In the genomic region with DNA sequence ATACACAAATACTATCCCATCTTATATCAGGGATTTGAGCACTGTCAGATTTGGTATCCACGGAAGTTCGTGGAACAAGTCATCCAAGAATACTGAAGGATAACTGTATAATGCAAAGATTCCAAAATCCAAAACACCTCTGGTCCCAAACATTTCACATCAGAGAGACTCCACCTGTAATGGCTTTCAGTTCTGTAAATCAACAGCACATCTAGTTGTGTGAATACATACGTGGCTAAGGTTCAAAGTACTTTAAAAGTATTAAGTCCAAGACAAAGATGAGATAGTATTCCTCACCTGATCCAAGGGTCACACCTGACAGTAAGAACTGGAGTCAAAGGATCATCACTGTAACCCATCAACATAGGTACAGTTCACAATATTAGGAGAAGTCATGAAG, we compare ENCODE assay signal across 22 cellular contexts. TPM values are rescaled to one million over a fixed set of nuclear protein-coding genes. Genes with fewer than 3 reads are reported as not detected.
DNase-seq lines count a peak whose midpoint lies in the region; ATAC-seq and TF ChIP-seq lines count a peak whose summit lies in the region.
"Had no signal": no experiment of that assay in that cellular context is flagged by ENCODE, and none has a peak within 500 bp of the region (broad histone marks: within the 10 kb centered on the region; RNA-seq: fewer than 3 reads in every experiment).

No MANE protein-coding gene starts in this region.

- no peaks in the 10 kb centered on the region for H3K27me3 ChIP-seq in adrenal gland
- H3K27me3 ChIP-seq: ascending aorta; BLaER1 treated with 17β-estradiol and CSF1 and Interleukin-3, amounts not matched to agents 10 nM and 100 nM; upper lobe of right lung had no signal

- H3K4me1 Mint-ChIP-seq in stimulated activated naive CD8-positive, alpha-beta T cell treated with anti-CD3 and anti-CD28 coated beads, Interleukin-15, Interleukin-2, amounts not matched to agents 100 ng/mL and 50 ng/mL, for 24 hours (ENCODE audit: low read depth), result peaks cover 96% of the 10 kb centered on the region

- WGBS in adrenal gland, 4 donors, result 73 to 79% (median 74%) methylated on average over 3 of the region's 3 CpGs

- peaks cover 35 to 74% of the 10 kb centered on the region in 2 donors for H3K4me1 ChIP-seq in adrenal gland (replicated peaks in 1 of 2)
- peaks cover 15% of the 10 kb centered on the region for H3K4me1 ChIP-seq in mucosa of descending colon (ENCODE audit: low read depth)

- H3K36me3 ChIP-seq in adrenal gland (replicated peaks in 1 of 2), result no peaks in the 10 kb centered on the region
- no peaks in the 10 kb centered on the region for H3K36me3 ChIP-seq in mucosa of descending colon (ENCODE audit: low read depth)
- H3K36me3 ChIP-seq: ascending aorta, upper lobe of right lung had no signal

- H3K9me3 ChIP-seq in adrenal gland (replicated peaks in 1 of 3), result no peaks in the 10 kb centered on the region
- no peaks in the 10 kb centered on the region for H3K9me3 ChIP-seq in mucosa of descending colon
- H3K9me3 ChIP-seq: ascending aorta, upper lobe of right lung had no signal

- H3K27ac Mint-ChIP-seq in stimulated activated naive CD8-positive, alpha-beta T cell treated with anti-CD3 and anti-CD28 coated beads, Interleukin-15, Interleukin-2, amounts not matched to agents 100 ng/mL and 50 ng/mL, for 24 hours, result peak overlapping the region; percentile 2

- TF ChIP-seq CTCF in adrenal gland (IDR thresholded peaks at IDR 0.05), result no peak
- no peak for TF ChIP-seq CTCF in mucosa of descending colon (IDR thresholded peaks at IDR 0.05)

- no peaks in the 10 kb centered on the region for H3K9me3 Mint-ChIP-seq in stimulated activated naive CD8-positive, alpha-beta T cell treated with anti-CD3 and anti-CD28 coated beads, Interleukin-15, Interleukin-2, amounts not matched to agents 100 ng/mL and 50 ng/mL, for 24 hours
- H3K9me3 Mint-ChIP-seq: activated CD4-positive, alpha-beta memory T cell treated with anti-CD3 and anti-CD28 coated beads for 36 hours; nephron; WTC11 had no signal

- ATAC-seq in stimulated activated naive CD8-positive, alpha-beta T cell treated with anti-CD3 and anti-CD28 coated beads, Interleukin-15, Interleukin-2, amounts not matched to agents 100 U/mL and 50 U/mL, for 24 hours, result no peak
- ATAC-seq in mucosa of descending colon (peak; percentile 54), GM21619 (IDR thresholded peaks at IDR 0.05; ENCODE audit: unreplicated experiment) (no peak)
- ATAC-seq: WTC11 had no signal

- intact Hi-C loops in adrenal gland (cut with DNase I), result no loop called here
- intact Hi-C loops in mucosa of descending colon (cut with DNase I, micrococcal nuclease), result no loop called here

- no peaks in the 10 kb centered on the region for H3K27me3 Mint-ChIP-seq in stimulated activated naive CD8-positive, alpha-beta T cell treated with anti-CD3 and anti-CD28 coated beads, Interleukin-15, Interleukin-2, amounts not matched to agents 100 ng/mL and 50 ng/mL, for 24 hours
- H3K27me3 Mint-ChIP-seq: activated CD4-positive, alpha-beta memory T cell treated with anti-CD3 and anti-CD28 coated beads for 36 hours had no signal

- DNase-seq in stimulated activated naive CD8-positive, alpha-beta T cell treated with anti-CD3 and anti-CD28 coated beads, Interleukin-15, Interleukin-2, amounts not matched to agents 100 U/mL and 50 U/mL, for 24 hours, result no peak
- no peak for DNase-seq in adrenal gland
- DNase-seq in mucosa of descending colon, result no peak
- no peak for DNase-seq in activated CD4-positive, alpha-beta T cell treated with anti-CD3 and anti-CD28 coated beads for 48 hours
- no peak for DNase-seq in occipital lobe (lab: John Stamatoyannopoulos, UW)
- DNase-seq in MV-4-11 (lab: John Stamatoyannopoulos, UW), result no peak
- DNase-seq: activated CD4-positive, alpha-beta memory T cell treated with anti-CD3 and anti-CD28 coated beads for 36 hours; DMS153; KG1; mesendoderm; NCI-H2029; NK-92 treated with Interleukin-12 subunit alpha and Interleukin-12 subunit beta, amount 100 ng/mL, for 24 hours; stimulated activated CD4-positive, alpha-beta T cell treated with anti-CD3 and anti-CD28 coated beads, Interleukin-4, amount 100 ng/mL, for 4 hours; T-helper 9 cell; upper lobe of right lung had no signal

- peak overlapping the region in 3 of 5 donors; percentile 33 to 62 (median 40) for H3K27ac ChIP-seq in adrenal gland
- H3K27ac ChIP-seq: ascending aorta, skin epidermis, upper lobe of right lung had no signal

- peaks cover 28% of the 10 kb centered on the region for H3K36me3 Mint-ChIP-seq in stimulated activated naive CD8-positive, alpha-beta T cell treated with anti-CD3 and anti-CD28 coated beads, Interleukin-15, Interleukin-2, amounts not matched to agents 100 ng/mL and 50 ng/mL, for 24 hours (ENCODE audit: low read depth)
- H3K36me3 Mint-ChIP-seq: WTC11 had no signal

- TF ChIP-seq POLR2A in adrenal gland (IDR thresholded peaks at IDR 0.05), result no peak

- no peak overlapping the region for H3K4me3 Mint-ChIP-seq in stimulated activated naive CD8-positive, alpha-beta T cell treated with anti-CD3 and anti-CD28 coated beads, Interleukin-15, Interleukin-2, amounts not matched to agents 100 ng/mL and 50 ng/mL, for 24 hours
- H3K4me3 Mint-ChIP-seq: activated CD4-positive, alpha-beta memory T cell treated with anti-CD3 and anti-CD28 coated beads for 36 hours; nephron; WTC11 had no signal

- H3K4me3 ChIP-seq in adrenal gland (no peak overlapping the region), mucosa of descending colon (no peak overlapping the region)
- H3K4me3 ChIP-seq: ascending aorta, skin epidermis, upper lobe of right lung had no signal

RNA-seq across cellular contexts. Expression of a gene that starts 54.8 kb away (rescaled TPM):
- total RNA-seq in adrenal gland, result 10 to 100 TPM; 27.1 to 81.2 (median 67.5) TPM
- polyA plus RNA-seq in adrenal gland, result 10 to 100 TPM; 23.2 to 34.3 (median 32.1) TPM
- 100 to 1,000 TPM in 1 of 3 donors, 10 to 100 TPM in 2; 80.2 to 107 (median 88.8) TPM for total RNA-seq in mucosa of descending colon
- total RNA-seq in occipital lobe, result 116 TPM
